Comparison of ENCODE assay signal across 5 cellular contexts in genomic region chr19:32638625-32639024, GRCh38. TPM values are rescaled to one million over a fixed set of nuclear protein-coding genes. Genes with fewer than 3 reads are reported as not detected.
"Had no signal": no experiment of that assay in that cellular context is flagged by ENCODE, and none has a peak within 500 bp of the region (broad histone marks: within the 10 kb centered on the region; RNA-seq: fewer than 3 reads in every experiment).

No MANE protein-coding gene starts in this region.

- DNase-seq: IMR-90, KBM-7 had no signal

- ATAC-seq: HepG2 had no signal

- FAIRE-seq: HepG2, HTR-8/SVneo had no signal

- H3K27ac ChIP-seq: HL-60 had no signal

RNA-seq across cellular contexts. Expression of gene RGS9BP, which starts 37.0 kb away (rescaled TPM):
- total RNA-seq: HepG2 had no signal
